ENCODE assay signal across 1 cellular context in the genomic region with DNA sequence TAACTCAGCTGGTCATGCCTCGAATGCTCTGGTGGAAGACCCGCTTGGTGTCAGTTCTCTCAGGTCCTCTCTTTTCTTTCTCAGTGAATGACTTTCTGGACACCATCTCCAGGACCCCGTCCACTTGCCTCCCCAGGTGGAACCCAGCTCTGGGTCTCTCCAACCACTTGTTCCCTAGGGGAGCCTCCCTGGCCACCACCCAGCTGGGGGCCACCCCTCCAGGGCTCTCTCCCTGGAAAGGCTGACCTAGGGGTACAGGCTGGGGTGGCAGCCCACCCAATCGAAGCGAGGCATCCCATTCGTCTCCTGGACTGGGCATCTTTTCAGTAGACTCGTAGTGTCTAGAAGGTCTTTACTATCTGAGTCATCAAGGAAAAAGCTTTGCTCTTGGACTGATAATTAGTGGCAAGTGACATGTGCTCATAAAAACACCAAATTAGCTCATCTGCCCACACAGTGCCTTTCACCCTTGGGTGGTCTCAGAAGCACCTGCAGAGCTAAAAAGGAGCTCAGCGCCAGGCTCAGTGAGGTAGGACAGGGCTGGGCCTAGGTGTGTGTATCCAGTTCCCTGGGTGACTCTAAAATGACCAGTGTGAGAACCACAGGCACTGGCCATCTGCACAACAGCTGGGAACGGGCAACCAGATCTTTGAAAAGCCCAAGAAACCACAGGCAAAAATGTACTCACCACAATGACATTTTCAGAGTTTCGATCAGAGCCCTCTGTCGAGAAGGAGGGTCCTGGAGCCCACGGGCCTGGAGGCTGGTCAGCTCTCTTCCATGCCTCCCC.
TF ChIP-seq lines count a peak whose summit lies in the region.

No MANE protein-coding gene starts in this region.

TF ChIP-seq in GM12878, 131 proteins besides CTCF, POLR2A, EP300 and RAD21 (continued from another document and continues in another):
- TF ChIP-seq, protein P1, sequence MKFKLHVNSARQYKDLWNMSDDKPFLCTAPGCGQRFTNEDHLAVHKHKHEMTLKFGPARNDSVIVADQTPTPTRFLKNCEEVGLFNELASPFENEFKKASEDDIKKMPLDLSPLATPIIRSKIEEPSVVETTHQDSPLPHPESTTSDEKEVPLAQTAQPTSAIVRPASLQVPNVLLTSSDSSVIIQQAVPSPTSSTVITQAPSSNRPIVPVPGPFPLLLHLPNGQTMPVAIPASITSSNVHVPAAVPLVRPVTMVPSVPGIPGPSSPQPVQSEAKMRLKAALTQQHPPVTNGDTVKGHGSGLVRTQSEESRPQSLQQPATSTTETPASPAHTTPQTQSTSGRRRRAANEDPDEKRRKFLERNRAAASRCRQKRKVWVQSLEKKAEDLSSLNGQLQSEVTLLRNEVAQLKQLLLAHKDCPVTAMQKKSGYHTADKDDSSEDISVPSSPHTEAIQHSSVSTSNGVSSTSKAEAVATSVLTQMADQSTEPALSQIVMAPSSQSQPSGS (IDR thresholded peaks at IDR 0.05; ENCODE audit: low read length) = no peak
- TF ChIP-seq IKZF1 (conservative IDR thresholded peaks at IDR 0.05) (peak; percentile 85), ETV6 (conservative IDR thresholded peaks at IDR 0.05 in 1 of 2, IDR thresholded peaks at IDR 0.05 in 1 of 2; ENCODE audit: borderline replicate concordance in 1 of 2, low read depth in 1 of 2) (peak in 1 of 2 experiments; percentile 64; a peak in 2 of 4 replicates), ZSCAN29 (IDR thresholded peaks at IDR 0.05) (no peak; the same call in 1 of the 2 replicates), SMC3 (IDR thresholded peaks at IDR 0.05; ENCODE audit: borderline replicate concordance, low read length) (no peak), ATF7 (IDR thresholded peaks at IDR 0.05; ENCODE audit: low read depth) (peak; percentile 94), BMI1 (IDR thresholded peaks at IDR 0.05; ENCODE audit: borderline replicate concordance) (peak; percentile 54; the same call in 1 of the 2 replicates), CHD2 (IDR thresholded peaks at IDR 0.05; ENCODE audit: borderline replicate concordance, low read depth, low read length) (no peak), ELK1 (IDR thresholded peaks at IDR 0.05; ENCODE audit: low read depth, low read length) (no peak), E2F8 (IDR thresholded peaks at IDR 0.05; ENCODE audit: low read depth, partially characterized antibody) (no peak), HDAC6 (IDR thresholded peaks at IDR 0.05; ENCODE audit: unreplicated experiment) (no peak), NR2C2 (IDR thresholded peaks at IDR 0.05; ENCODE audit: borderline replicate concordance, control insufficient read depth, insufficient read length, low read depth) (no peak), ZNF217 (IDR thresholded peaks at IDR 0.05) (0 out of 2 replicates have a peak, but pooled peaks have one; percentile 31), KDM1A (IDR thresholded peaks at IDR 0.05; ENCODE audit: borderline replicate concordance) (no peak), ZZZ3 (IDR thresholded peaks at IDR 0.05; ENCODE audit: control insufficient read depth, insufficient read length, low read depth) (no peak), ATF3 (IDR thresholded peaks at IDR 0.05; ENCODE audit: borderline replicate concordance, extremely low read depth, low read depth, low read length) (no peak), EZH2 (IDR thresholded peaks at IDR 0.05; ENCODE audit: borderline replicate concordance, control insufficient read depth, low read depth, low read length) (no peak), ZBTB40 (IDR thresholded peaks at IDR 0.05; ENCODE audit: borderline replicate concordance) (no peak), IRF4 (IDR thresholded peaks at IDR 0.05; ENCODE audit: low read depth, low read length) (peak; percentile 25; the same call in 1 of the 2 replicates), SRF (IDR thresholded peaks at IDR 0.05; ENCODE audit: low read depth in 2 of 2, low read length in 2 of 2) (no peak), SPI1 (IDR thresholded peaks at IDR 0.05; ENCODE audit: borderline replicate concordance, insufficient read depth, low read depth, low read length) (no peak), KAT2A (conservative IDR thresholded peaks at IDR 0.05; ENCODE audit: control insufficient read depth, low read depth, low read length) (no peak), IRF5 (IDR thresholded peaks at IDR 0.05; ENCODE audit: borderline replicate concordance) (no peak), MTA2 (IDR thresholded peaks at IDR 0.05; ENCODE audit: low read depth) (peak; percentile 97), JUND (IDR thresholded peaks at IDR 0.05; ENCODE audit: low read depth, low read length) (no peak; the same call in 1 of the 2 replicates), FOXK2 (IDR thresholded peaks at IDR 0.05) (no peak), EGR1 (IDR thresholded peaks at IDR 0.05; ENCODE audit: borderline replicate concordance in 1 of 2, low read depth in 2 of 2, low read length in 2 of 2) (peak in 1 of 2 experiments; percentile 71; a peak in 1 of 3 replicates), BACH1 (IDR thresholded peaks at IDR 0.05; ENCODE audit: borderline replicate concordance) (no peak; the same call in 1 of the 2 replicates), CBX5 (IDR thresholded peaks at IDR 0.05; ENCODE audit: low read depth) (no peak), TCF3 (IDR thresholded peaks at IDR 0.05; ENCODE audit: borderline replicate concordance, insufficient read depth, low read depth, low read length) (peak; percentile 80; the same call in 1 of the 2 replicates), NRF1 (conservative IDR thresholded peaks at IDR 0.05; ENCODE audit: low read depth, low read length) (no peak), CHD1 (IDR thresholded peaks at IDR 0.05; ENCODE audit: low read depth, low read length) (no peak), HDAC2 (IDR thresholded peaks at IDR 0.05) (no peak), SUZ12 (IDR thresholded peaks at IDR 0.05; ENCODE audit: unreplicated experiment) (no peak)
- TF ChIP-seq, protein P2, sequence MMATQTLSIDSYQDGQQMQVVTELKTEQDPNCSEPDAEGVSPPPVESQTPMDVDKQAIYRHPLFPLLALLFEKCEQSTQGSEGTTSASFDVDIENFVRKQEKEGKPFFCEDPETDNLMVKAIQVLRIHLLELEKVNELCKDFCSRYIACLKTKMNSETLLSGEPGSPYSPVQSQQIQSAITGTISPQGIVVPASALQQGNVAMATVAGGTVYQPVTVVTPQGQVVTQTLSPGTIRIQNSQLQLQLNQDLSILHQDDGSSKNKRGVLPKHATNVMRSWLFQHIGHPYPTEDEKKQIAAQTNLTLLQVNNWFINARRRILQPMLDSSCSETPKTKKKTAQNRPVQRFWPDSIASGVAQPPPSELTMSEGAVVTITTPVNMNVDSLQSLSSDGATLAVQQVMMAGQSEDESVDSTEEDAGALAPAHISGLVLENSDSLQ (IDR thresholded peaks at IDR 0.05) = no peak; the same call in 1 of the 2 replicates
- TF ChIP-seq, protein P3, sequence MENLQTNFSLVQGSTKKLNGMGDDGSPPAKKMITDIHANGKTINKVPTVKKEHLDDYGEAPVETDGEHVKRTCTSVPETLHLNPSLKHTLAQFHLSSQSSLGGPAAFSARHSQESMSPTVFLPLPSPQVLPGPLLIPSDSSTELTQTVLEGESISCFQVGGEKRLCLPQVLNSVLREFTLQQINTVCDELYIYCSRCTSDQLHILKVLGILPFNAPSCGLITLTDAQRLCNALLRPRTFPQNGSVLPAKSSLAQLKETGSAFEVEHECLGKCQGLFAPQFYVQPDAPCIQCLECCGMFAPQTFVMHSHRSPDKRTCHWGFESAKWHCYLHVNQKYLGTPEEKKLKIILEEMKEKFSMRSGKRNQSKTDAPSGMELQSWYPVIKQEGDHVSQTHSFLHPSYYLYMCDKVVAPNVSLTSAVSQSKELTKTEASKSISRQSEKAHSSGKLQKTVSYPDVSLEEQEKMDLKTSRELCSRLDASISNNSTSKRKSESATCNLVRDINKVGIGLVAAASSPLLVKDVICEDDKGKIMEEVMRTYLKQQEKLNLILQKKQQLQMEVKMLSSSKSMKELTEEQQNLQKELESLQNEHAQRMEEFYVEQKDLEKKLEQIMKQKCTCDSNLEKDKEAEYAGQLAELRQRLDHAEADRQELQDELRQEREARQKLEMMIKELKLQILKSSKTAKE (IDR thresholded peaks at IDR 0.05; ENCODE audit: low read depth, poor library complexity, severe bottlenecking) = peak; percentile 79
- TF ChIP-seq, protein P4, sequence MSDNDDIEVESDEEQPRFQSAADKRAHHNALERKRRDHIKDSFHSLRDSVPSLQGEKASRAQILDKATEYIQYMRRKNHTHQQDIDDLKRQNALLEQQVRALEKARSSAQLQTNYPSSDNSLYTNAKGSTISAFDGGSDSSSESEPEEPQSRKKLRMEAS (IDR thresholded peaks at IDR 0.05; ENCODE audit: low read depth, low read length) = no peak
